In the genomic region with DNA sequence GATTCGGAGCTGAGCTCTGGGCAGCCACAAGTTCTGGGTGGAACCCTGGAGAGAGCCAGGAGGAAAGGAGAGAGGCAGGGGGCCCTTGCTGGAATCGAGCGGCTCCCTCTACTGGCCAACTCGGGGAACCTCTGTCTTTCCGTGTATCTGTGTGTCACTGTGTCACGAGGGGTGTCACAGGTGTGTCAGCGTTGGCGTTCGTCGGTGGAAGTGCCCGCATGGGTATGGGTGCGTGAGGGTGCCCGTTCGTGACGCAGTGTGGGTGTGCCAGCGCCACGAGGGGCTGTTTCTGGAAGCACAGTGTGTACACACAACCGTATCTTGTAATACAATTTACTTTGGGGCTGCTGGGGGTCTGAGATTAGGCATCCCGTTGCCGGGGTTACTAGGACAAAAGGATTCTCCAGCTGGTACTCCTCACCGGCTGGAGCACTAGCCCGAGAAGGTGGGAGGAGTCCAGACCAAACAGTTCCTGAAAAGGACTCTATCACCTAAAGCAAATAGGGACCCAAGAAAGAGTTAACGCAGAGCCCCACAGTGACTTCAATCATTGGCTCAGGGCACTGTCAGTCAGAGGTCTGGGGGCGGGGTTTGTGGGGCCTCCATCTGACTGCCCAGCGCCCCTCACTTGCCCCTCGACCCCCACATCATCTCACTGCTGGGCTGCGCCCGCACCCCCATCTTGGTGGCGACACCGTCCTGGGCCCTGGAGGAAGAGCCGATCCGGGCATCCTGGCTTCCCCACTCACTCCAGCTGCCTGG, we compare ENCODE assay signal across 2 cellular contexts.
TF ChIP-seq lines count a peak whose summit lies in the region.

No MANE protein-coding gene starts in this region.

TF ChIP-seq in IMR-90, 13 proteins besides CTCF, POLR2A, EP300 and RAD21:
- TF ChIP-seq MAFK (IDR thresholded peaks at IDR 0.05; ENCODE audit: low read depth, low read length), result no peak
- no peak for TF ChIP-seq NFE2L2 (IDR thresholded peaks at IDR 0.05; ENCODE audit: low read depth, low read length)
- TF ChIP-seq MAZ (IDR thresholded peaks at IDR 0.05; ENCODE audit: borderline replicate concordance, low read depth, low read length), result peak; percentile 85; the same call in 1 of the 2 replicates
- TF ChIP-seq SMC3 (IDR thresholded peaks at IDR 0.05; ENCODE audit: low read depth, low read length), result peak; percentile 78
- TF ChIP-seq BHLHE40 (IDR thresholded peaks at IDR 0.05; ENCODE audit: low read depth, low read length), result peak; percentile 20; the same call in 1 of the 2 replicates
- TF ChIP-seq, protein P1, sequence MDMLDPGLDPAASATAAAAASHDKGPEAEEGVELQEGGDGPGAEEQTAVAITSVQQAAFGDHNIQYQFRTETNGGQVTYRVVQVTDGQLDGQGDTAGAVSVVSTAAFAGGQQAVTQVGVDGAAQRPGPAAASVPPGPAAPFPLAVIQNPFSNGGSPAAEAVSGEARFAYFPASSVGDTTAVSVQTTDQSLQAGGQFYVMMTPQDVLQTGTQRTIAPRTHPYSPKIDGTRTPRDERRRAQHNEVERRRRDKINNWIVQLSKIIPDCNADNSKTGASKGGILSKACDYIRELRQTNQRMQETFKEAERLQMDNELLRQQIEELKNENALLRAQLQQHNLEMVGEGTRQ (IDR thresholded peaks at IDR 0.05; ENCODE audit: low read depth, low read length), result peak; percentile 81
- TF ChIP-seq RCOR1 (IDR thresholded peaks at IDR 0.05; ENCODE audit: insufficient replicate concordance, low read length), result peak; percentile 16

TF ChIP-seq in endothelial cell of umbilical vein, 7 proteins besides CTCF, POLR2A, EP300 and RAD21:
- no peak for TF ChIP-seq EZH2 (IDR thresholded peaks at IDR 0.05; ENCODE audit: borderline replicate concordance, low read depth, low read length, severe bottlenecking)
- TF ChIP-seq GATA2 (IDR thresholded peaks at IDR 0.05; ENCODE audit: insufficient read depth, insufficient read length, low read depth, low read length), result no peak
- no peak for TF ChIP-seq FOS (IDR thresholded peaks at IDR 0.05; ENCODE audit: borderline replicate concordance, insufficient read depth, low read length)
- TF ChIP-seq, protein P2, sequence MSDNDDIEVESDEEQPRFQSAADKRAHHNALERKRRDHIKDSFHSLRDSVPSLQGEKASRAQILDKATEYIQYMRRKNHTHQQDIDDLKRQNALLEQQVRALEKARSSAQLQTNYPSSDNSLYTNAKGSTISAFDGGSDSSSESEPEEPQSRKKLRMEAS (IDR thresholded peaks at IDR 0.05; ENCODE audit: insufficient read depth, insufficient read length), result no peak
- TF ChIP-seq MYC (IDR thresholded peaks at IDR 0.05; ENCODE audit: low read depth, low read length), result no peak
- TF ChIP-seq JUN (IDR thresholded peaks at IDR 0.05; ENCODE audit: borderline replicate concordance, insufficient read depth, insufficient read length, low read depth), result no peak
